1 cellular context compared by ENCODE assay signal in the genomic region with DNA sequence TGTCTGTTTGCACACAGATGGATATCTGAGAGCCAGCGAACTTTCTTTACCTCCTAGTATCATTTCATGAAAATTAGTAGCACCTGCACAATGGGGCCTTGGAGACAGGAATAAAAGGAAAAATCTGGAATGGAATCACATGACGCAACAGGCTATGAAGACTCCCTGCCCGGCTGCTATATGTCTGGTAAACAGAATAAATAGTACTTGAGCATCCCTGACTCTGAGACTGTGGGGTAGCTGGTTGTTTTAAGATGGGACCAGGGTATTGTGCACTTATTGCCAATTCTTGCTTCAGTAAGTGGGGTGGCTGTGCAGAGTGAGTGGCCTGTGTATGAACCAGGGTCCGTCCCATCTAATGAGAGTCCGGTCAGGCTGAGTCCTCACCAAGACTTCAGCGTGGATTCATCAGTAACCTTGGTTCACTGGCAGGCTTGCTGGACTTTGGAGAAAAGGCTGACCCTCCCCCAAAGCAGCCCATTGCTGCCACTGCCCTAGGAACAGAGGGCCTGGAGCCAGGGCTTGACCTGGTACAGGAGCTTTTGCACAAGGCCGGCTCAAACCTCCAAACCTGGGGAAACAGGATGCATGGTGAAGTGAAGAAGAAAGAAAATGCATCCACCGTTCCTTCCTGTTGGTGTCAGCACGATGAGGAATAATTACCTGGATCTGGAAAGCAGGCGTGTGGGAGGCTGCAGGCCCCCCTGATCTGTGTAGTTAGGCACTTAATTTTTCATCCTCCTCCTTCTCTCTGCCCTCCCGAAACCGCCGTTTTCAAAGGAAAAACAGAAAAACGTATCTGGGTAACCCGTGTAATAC.
TF ChIP-seq lines count a peak whose summit lies in the region.

No MANE protein-coding gene starts in this region.

TF ChIP-seq in HepG2, 621 proteins besides CTCF, POLR2A, EP300 and RAD21 (continued from another document):
- TF ChIP-seq, protein P1, sequence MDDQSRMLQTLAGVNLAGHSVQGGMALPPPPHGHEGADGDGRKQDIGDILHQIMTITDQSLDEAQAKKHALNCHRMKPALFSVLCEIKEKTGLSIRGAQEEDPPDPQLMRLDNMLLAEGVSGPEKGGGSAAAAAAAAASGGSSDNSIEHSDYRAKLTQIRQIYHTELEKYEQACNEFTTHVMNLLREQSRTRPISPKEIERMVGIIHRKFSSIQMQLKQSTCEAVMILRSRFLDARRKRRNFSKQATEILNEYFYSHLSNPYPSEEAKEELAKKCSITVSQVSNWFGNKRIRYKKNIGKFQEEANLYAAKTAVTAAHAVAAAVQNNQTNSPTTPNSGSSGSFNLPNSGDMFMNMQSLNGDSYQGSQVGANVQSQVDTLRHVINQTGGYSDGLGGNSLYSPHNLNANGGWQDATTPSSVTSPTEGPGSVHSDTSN (CRISPR knock-in tag; IDR thresholded peaks at IDR 0.05; ENCODE audit: borderline replicate concordance): no peak
- TF ChIP-seq XRCC5 (optimal IDR thresholded peaks at IDR 0.05; ENCODE audit: low read length) (peak; percentile 20), ZNF687 (CRISPR knock-in tag; IDR thresholded peaks at IDR 0.05) (peak; percentile 61; the same call in 1 of the 2 replicates), RFX3 (CRISPR knock-in tag; IDR thresholded peaks at IDR 0.05) (no peak)
